ENCODE assay signal across 1 cellular context in genomic region chr20:25407311-25408169, GRCh38.
TF ChIP-seq lines count a peak whose summit lies in the region.

GINS1 (plus strand) TSS chr20:25407673; CDS start chr20:25407821, 148 bp downstream.

TF ChIP-seq in H1, 55 proteins besides CTCF, POLR2A, EP300 and RAD21:
- TF ChIP-seq TCF12 (IDR thresholded peaks at IDR 0.05; ENCODE audit: low read depth, low read length), result no peak
- no peak for TF ChIP-seq ATF2 (IDR thresholded peaks at IDR 0.05; ENCODE audit: low read length)
- TF ChIP-seq NANOG (IDR thresholded peaks at IDR 0.05; ENCODE audit: insufficient read depth, low read depth, low read length, poor library complexity, severe bottlenecking), result peak; percentile 45
- TF ChIP-seq CBX8 (IDR thresholded peaks at IDR 0.05; ENCODE audit: borderline replicate concordance, low read depth, low read length), result no peak
- TF ChIP-seq USF2 (IDR thresholded peaks at IDR 0.05; ENCODE audit: low read length), result no peak
- TF ChIP-seq ATF3 (IDR thresholded peaks at IDR 0.05; ENCODE audit: insufficient read depth, low read depth, low read length), result no peak
- 0 out of 4 replicates have a peak, but pooled peaks of 1 of the 2 experiments have one; percentile 74 for TF ChIP-seq HDAC2 (IDR thresholded peaks at IDR 0.05; ENCODE audit: borderline replicate concordance in 1 of 2, low read depth in 2 of 2, low read length in 2 of 2)
- TF ChIP-seq MAFK (IDR thresholded peaks at IDR 0.05; ENCODE audit: low read depth, low read length), result no peak
- no peak for TF ChIP-seq KDM1A (IDR thresholded peaks at IDR 0.05; ENCODE audit: borderline replicate concordance, low read length)
- peak; percentile 97 for TF ChIP-seq TAF7 (optimal IDR thresholded peaks at IDR 0.05; ENCODE audit: borderline replicate concordance, low read depth, low read length)
- peak; percentile 90 for TF ChIP-seq SP1 (IDR thresholded peaks at IDR 0.05; ENCODE audit: low read depth, low read length)
- TF ChIP-seq GABPA (IDR thresholded peaks at IDR 0.05; ENCODE audit: borderline replicate concordance, insufficient read depth, low read length), result 0 out of 2 replicates have a peak, but pooled peaks have one; percentile 25
- peak; percentile 74 for TF ChIP-seq E2F6 (IDR thresholded peaks at IDR 0.05)
- no peak for TF ChIP-seq CEBPB (IDR thresholded peaks at IDR 0.05; ENCODE audit: low read depth, low read length)
- TF ChIP-seq SRF (IDR thresholded peaks at IDR 0.05; ENCODE audit: low read depth, low read length), result no peak
- no peak for TF ChIP-seq CBX5 (IDR thresholded peaks at IDR 0.05; ENCODE audit: low read depth, low read length)
- TF ChIP-seq KDM5A (IDR thresholded peaks at IDR 0.05; ENCODE audit: low read length), result no peak; the same call in 1 of the 2 replicates
- TF ChIP-seq BRCA1 (IDR thresholded peaks at IDR 0.05; ENCODE audit: low read depth, low read length), result no peak
- no peak for TF ChIP-seq RXRA (IDR thresholded peaks at IDR 0.05; ENCODE audit: insufficient read depth, low read depth, low read length)
- TF ChIP-seq PHF8 (conservative IDR thresholded peaks at IDR 0.05; ENCODE audit: low read depth, low read length), result peak; percentile 96
- no peak for TF ChIP-seq SIX5 (IDR thresholded peaks at IDR 0.05; ENCODE audit: low read depth, low read length)
- no peak for TF ChIP-seq JUND (IDR thresholded peaks at IDR 0.05; ENCODE audit: low read length)
- TF ChIP-seq SIRT6 (IDR thresholded peaks at IDR 0.05; ENCODE audit: low read length), result no peak
- TF ChIP-seq TBP (IDR thresholded peaks at IDR 0.05; ENCODE audit: low read depth, low read length), result peak; percentile 95
- no peak for TF ChIP-seq HDAC6 (IDR thresholded peaks at IDR 0.05; ENCODE audit: low read depth, low read length)
- no peak for TF ChIP-seq CHD2 (IDR thresholded peaks at IDR 0.05; ENCODE audit: low read length)
- TF ChIP-seq CREB1 (IDR thresholded peaks at IDR 0.05), result no peak
- TF ChIP-seq YY1 (IDR thresholded peaks at IDR 0.05; ENCODE audit: low read depth, low read length), result peak; percentile 91
- TF ChIP-seq CTBP2 (IDR thresholded peaks at IDR 0.05; ENCODE audit: borderline replicate concordance, insufficient read depth, insufficient read length, low read length), result peak; percentile 71
- TF ChIP-seq SIN3A (conservative IDR thresholded peaks at IDR 0.05 in 1 of 2, IDR thresholded peaks at IDR 0.05 in 1 of 2; ENCODE audit: low read depth in 1 of 2, low read length in 2 of 2), result peak; percentile 72 to 88; a peak in 3 of 4 replicates
- TF ChIP-seq ASH2L (IDR thresholded peaks at IDR 0.05; ENCODE audit: low read length), result peak; percentile 80
- peak; percentile 97 for TF ChIP-seq TEAD4 (IDR thresholded peaks at IDR 0.05; ENCODE audit: low read depth, low read length)
- TF ChIP-seq RBBP5 (IDR thresholded peaks at IDR 0.05; ENCODE audit: borderline replicate concordance, low read depth, low read length), result 0 out of 2 replicates have a peak, but pooled peaks have one; percentile 29
- TF ChIP-seq RFX5 (IDR thresholded peaks at IDR 0.05; ENCODE audit: borderline replicate concordance, low read depth, low read length), result no peak
- TF ChIP-seq GTF2F1 (IDR thresholded peaks at IDR 0.05; ENCODE audit: borderline replicate concordance, low read depth, low read length), result peak; percentile 55; the same call in 1 of the 2 replicates
- no peak for TF ChIP-seq CHD7 (IDR thresholded peaks at IDR 0.05; ENCODE audit: insufficient replicate concordance, low read length)
- no peak for TF ChIP-seq ZNF274 (IDR thresholded peaks at IDR 0.05; ENCODE audit: borderline replicate concordance, extremely low read depth, low read length)
- TF ChIP-seq NRF1 (IDR thresholded peaks at IDR 0.05; ENCODE audit: low read depth, low read length), result no peak
- no peak for TF ChIP-seq RNF2 (IDR thresholded peaks at IDR 0.05; ENCODE audit: borderline replicate concordance, low read depth, low read length, missing control alignments, poor library complexity, severe bottlenecking)
- TF ChIP-seq EGR1 (IDR thresholded peaks at IDR 0.05; ENCODE audit: borderline replicate concordance, low read depth, low read length), result no peak
- no peak for TF ChIP-seq FOSL1 (IDR thresholded peaks at IDR 0.05; ENCODE audit: insufficient read depth, low read depth, low read length)
- 0 out of 2 replicates have a peak, but pooled peaks have one; percentile 65 for TF ChIP-seq SP4 (IDR thresholded peaks at IDR 0.05; ENCODE audit: low read length)
- TF ChIP-seq BACH1 (IDR thresholded peaks at IDR 0.05; ENCODE audit: low read length), result no peak
- no peak for TF ChIP-seq POU5F1 (IDR thresholded peaks at IDR 0.05; ENCODE audit: low read depth, low read length)
- TF ChIP-seq MAX (IDR thresholded peaks at IDR 0.05), result peak; percentile 64
- no peak for TF ChIP-seq SP2 (IDR thresholded peaks at IDR 0.05; ENCODE audit: low read length)
- no peak for TF ChIP-seq JUN (IDR thresholded peaks at IDR 0.05; ENCODE audit: low read depth, low read length)
- peak; percentile 99 for TF ChIP-seq TAF1 (IDR thresholded peaks at IDR 0.05; ENCODE audit: low read depth, low read length)
- no peak for TF ChIP-seq EZH2 (IDR thresholded peaks at IDR 0.05; ENCODE audit: low read depth, low read length, severe bottlenecking)
- TF ChIP-seq CHD1 (IDR thresholded peaks at IDR 0.05; ENCODE audit: low read depth, low read length), result peak; percentile 67; the same call in 1 of the 2 replicates
- TF ChIP-seq SUZ12 (IDR thresholded peaks at IDR 0.05; ENCODE audit: low read length), result no peak
- no peak for TF ChIP-seq BCL11A (IDR thresholded peaks at IDR 0.05; ENCODE audit: low read depth in 2 of 2, low read length in 2 of 2)
- no peak for TF ChIP-seq SAP30 (IDR thresholded peaks at IDR 0.05; ENCODE audit: insufficient read depth, insufficient replicate concordance, low read length)
- peak; percentile 57 for TF ChIP-seq KDM4A (IDR thresholded peaks at IDR 0.05; ENCODE audit: low read depth, low read length, severe bottlenecking)
- TF ChIP-seq POLR2AphosphoS5 (IDR thresholded peaks at IDR 0.05; ENCODE audit: low read depth, low read length), result peak; percentile 98
